ENCODE assay signal across 22 cellular contexts in genomic region chr13:38707433-38707832, GRCh38. TPM values are rescaled to one million over a fixed set of nuclear protein-coding genes. Genes with fewer than 3 reads are reported as not detected.
DNase-seq lines count a peak whose midpoint lies in the region; ATAC-seq, FAIRE-seq and TF ChIP-seq lines count a peak whose summit lies in the region.
"Had no signal": no experiment of that assay in that cellular context is flagged by ENCODE, and none has a peak within 500 bp of the region (broad histone marks: within the 10 kb centered on the region; RNA-seq: fewer than 3 reads in every experiment).

No MANE protein-coding gene starts in this region.

- H3K79me1 ChIP-seq in trophoblast cell (ENCODE audit: low read length) = no peaks in the 10 kb centered on the region

- no peaks in the 10 kb centered on the region for H3K9me3 ChIP-seq in lower lobe of right lung
- no peaks in the 10 kb centered on the region for H3K9me3 ChIP-seq in upper lobe of right lung
- H3K9me3 ChIP-seq in trophoblast cell (ENCODE audit: insufficient read depth, low read depth, low read length) = no peaks in the 10 kb centered on the region
- no peaks in the 10 kb centered on the region for H3K9me3 ChIP-seq in psoas muscle
- H3K9me3 ChIP-seq: BLaER1 had no signal

- no CpG with 5 or more reads among the region's 3 CpGs for WGBS in trophoblast cell (ENCODE audit: extremely low coverage, insufficient coverage, insufficient read length)
- 73 to 79% (median 79%) methylated on average over 3 of the region's 3 CpGs for WGBS in psoas muscle, 3 donors

- H3K9ac ChIP-seq in trophoblast cell (ENCODE audit: low read length) = no peak overlapping the region
- H3K9ac ChIP-seq: BLaER1 had no signal

- intact Hi-C loops in lower lobe of right lung (cut with DNase I) (no loop called here), upper lobe of right lung (cut with DNase I) (no loop called here), psoas muscle (cut with DNase I) (no loop called here)

- ATAC-seq in lower lobe of right lung = peak; percentile 40 to 52
- ATAC-seq in upper lobe of right lung = peak; percentile 45
- ATAC-seq in psoas muscle = no peak
- ATAC-seq: GM12878 had no signal

- H4K8ac ChIP-seq in trophoblast cell (ENCODE audit: low read depth, low read length) = no peak overlapping the region

- no peak overlapping the region for H2BK5ac ChIP-seq in trophoblast cell (ENCODE audit: low read depth, low read length, poor library complexity)

- no peaks in the 10 kb centered on the region for H3K36me3 ChIP-seq in bronchial epithelial cell (ENCODE audit: control insufficient read depth, insufficient read depth, low read length)
- no peaks in the 10 kb centered on the region for H3K36me3 ChIP-seq in lower lobe of right lung
- H3K36me3 ChIP-seq in upper lobe of right lung = no peaks in the 10 kb centered on the region
- peaks cover 11 to 12% of the 10 kb centered on the region in 2 experiments for H3K36me3 ChIP-seq in trophoblast cell (ENCODE audit: control insufficient read depth in 1 of 2, insufficient read depth in 2 of 2, low read length in 2 of 2)
- H3K36me3 ChIP-seq in psoas muscle (ENCODE audit: insufficient read depth in 1 of 2, low read depth in 1 of 2) = no peaks in the 10 kb centered on the region
- H3K36me3 ChIP-seq: BLaER1 had no signal

- no peak overlapping the region for H2BK12ac ChIP-seq in trophoblast cell (ENCODE audit: low read length)

- no peaks in the 10 kb centered on the region for H3K27me3 ChIP-seq in bronchial epithelial cell (ENCODE audit: control insufficient read depth, insufficient read depth, low read length)
- no peaks in the 10 kb centered on the region for H3K27me3 ChIP-seq in lower lobe of right lung (ENCODE audit: low read depth)
- no peaks in the 10 kb centered on the region for H3K27me3 ChIP-seq in upper lobe of right lung
- H3K27me3 ChIP-seq in trophoblast cell (ENCODE audit: insufficient read depth, low read length) = no peaks in the 10 kb centered on the region
- no peaks in the 10 kb centered on the region for H3K27me3 ChIP-seq in psoas muscle (ENCODE audit: insufficient read depth in 3 of 3, low read length in 2 of 3)
- H3K27me3 ChIP-seq: BLaER1 had no signal

- no peak overlapping the region for H3K23ac ChIP-seq in trophoblast cell (ENCODE audit: low read length)

- no peak overlapping the region for H3K18ac ChIP-seq in trophoblast cell (ENCODE audit: low read length)

- H4K91ac ChIP-seq in trophoblast cell (ENCODE audit: low read depth, low read length) = no peak overlapping the region

- peak; percentile 62 for FAIRE-seq in bronchial epithelial cell (lab: Jason Lieb, UNC)
- FAIRE-seq: GM12878, GM19239, H1 had no signal

- H2AK5ac ChIP-seq in trophoblast cell (ENCODE audit: low read length) = no peak overlapping the region

- DNase-seq in NCI-H82 (lab: John Stamatoyannopoulos, UW) (peak; percentile 26), NCI-H82 treated with DMSO at 0.1 percent for 48 hours (lab: John Stamatoyannopoulos, UW; ENCODE audit: unreplicated experiment) (no peak), bronchial epithelial cell (ENCODE audit: low read depth) (no peak), lower lobe of right lung (no peak), upper lobe of right lung (no peak), trophoblast cell (no peak), psoas muscle (no peak), NAMALWA (ENCODE audit: low spot score) (no peak)
- DNase-seq: 8988T; CD4-positive, alpha-beta memory T cell; DMS 273 treated with DMSO at 0.1 percent for 48 hours; DMS53; DND-41; EL; H9 had no signal

- H3K79me2 ChIP-seq in trophoblast cell (ENCODE audit: control insufficient read depth, insufficient read depth, low read length, poor library complexity) = no peaks in the 10 kb centered on the region

- no peak for TF ChIP-seq CTCF in bronchial epithelial cell (IDR thresholded peaks at IDR 0.05; ENCODE audit: insufficient read depth, low read length, severe bottlenecking)
- TF ChIP-seq CTCF in lower lobe of right lung (IDR thresholded peaks at IDR 0.05) = no peak
- no peak for TF ChIP-seq CTCF in upper lobe of right lung (IDR thresholded peaks at IDR 0.05)
- no peak for TF ChIP-seq CTCF in psoas muscle (IDR thresholded peaks at IDR 0.05)

- no peaks in the 10 kb centered on the region for H3K4me1 ChIP-seq in lower lobe of right lung
- H3K4me1 ChIP-seq in upper lobe of right lung = no peaks in the 10 kb centered on the region
- H3K4me1 ChIP-seq in trophoblast cell (ENCODE audit: control insufficient read depth in 1 of 2, insufficient read depth in 2 of 2, low read length in 2 of 2) = no peaks in the 10 kb centered on the region
- peaks cover 7% of the 10 kb centered on the region for H3K4me1 ChIP-seq in psoas muscle
- H3K4me1 ChIP-seq: BLaER1 had no signal

- no peak overlapping the region for H4K12ac ChIP-seq in trophoblast cell (ENCODE audit: low read depth, low read length)

- H3K27ac ChIP-seq in lower lobe of right lung (peak overlapping the region; percentile 28), upper lobe of right lung (no peak overlapping the region), trophoblast cell (ENCODE audit: low read depth, low read length) (no peak overlapping the region), psoas muscle (no peak overlapping the region)
- H3K27ac ChIP-seq: BLaER1 had no signal

- H2BK120ac ChIP-seq in trophoblast cell (ENCODE audit: insufficient read depth, low read length, poor library complexity) = no peak overlapping the region

- H3K4me3 ChIP-seq in bronchial epithelial cell (ENCODE audit: low read depth, low read length) (no peak overlapping the region), lower lobe of right lung (no peak overlapping the region), upper lobe of right lung (no peak overlapping the region), trophoblast cell (ENCODE audit: low read depth, low read length) (no peak overlapping the region), psoas muscle (no peak overlapping the region)
- H3K4me3 ChIP-seq: BLaER1, GM12878 had no signal

- no peak overlapping the region for H3K4me2 ChIP-seq in trophoblast cell (ENCODE audit: low read length)
- H3K4me2 ChIP-seq: BLaER1 had no signal

- no peak overlapping the region for H3K4ac ChIP-seq in trophoblast cell (ENCODE audit: low read depth, low read length)

- no peak overlapping the region for H3K14ac ChIP-seq in trophoblast cell (ENCODE audit: low read length)

- H2AFZ ChIP-seq in trophoblast cell (ENCODE audit: insufficient read depth, low read length, poor library complexity) = no peak overlapping the region

RNA-seq across cellular contexts. Expression of gene FREM2, which starts 20.6 kb away (rescaled TPM):
- total RNA-seq in bronchial epithelial cell = under 0.01 TPM in 1 of 2 replicates, not detected in the other
- 14.5 TPM for total RNA-seq in lower lobe of right lung
- 13.9 TPM for total RNA-seq in upper lobe of right lung
- 46.6 and 47.8 TPM in 2 replicates for polyA plus RNA-seq in trophoblast cell (2013)
- 1 to 10 TPM; 2.2 to 9.4 (median 3.2) TPM for total RNA-seq in psoas muscle
- polyA plus RNA-seq in psoas muscle = under 1 TPM; 0.18 to 0.40 (median 0.25) TPM
- total RNA-seq: CD4-positive, alpha-beta memory T cell; G401 had no signal
- polyA plus RNA-seq: AG04450; CD14-positive monocyte; CD4-positive, alpha-beta memory T cell had no signal

Comparison
In these comparisons a context has a peak if more than half of its experiments do, and no peak if none do; other contexts are left out.
1. ATAC-seq: peak in lower lobe of right lung (2 of 2) and upper lobe of right lung (single experiment); none in psoas muscle (0 of 4).